2 cellular contexts compared by ENCODE assay signal in the genomic region with DNA sequence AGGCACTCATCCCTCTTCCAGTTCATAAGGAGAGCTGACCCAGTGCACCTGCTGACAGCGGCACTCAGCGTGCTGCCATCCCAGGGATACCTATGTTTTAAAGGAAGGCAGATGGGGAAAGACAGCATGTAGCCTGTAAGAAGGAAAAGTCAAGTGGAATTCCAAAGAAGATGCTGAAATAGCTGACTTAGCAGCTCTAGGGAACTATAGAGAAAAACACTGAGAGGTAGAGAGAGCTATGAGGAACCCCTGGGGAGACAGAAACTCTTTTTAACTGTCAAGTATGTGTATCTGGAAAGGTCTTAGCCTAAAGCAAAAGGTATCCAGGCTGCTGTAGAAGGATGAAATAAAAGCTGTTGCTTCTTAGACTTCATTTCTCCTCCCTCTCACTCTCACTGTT.
TF ChIP-seq lines count a peak whose summit lies in the region.

No MANE protein-coding gene starts in this region.

TF ChIP-seq in GM23338, 12 proteins besides CTCF, POLR2A, EP300 and RAD21 (continued from another document):
- TF ChIP-seq NANOG (IDR thresholded peaks at IDR 0.05; ENCODE audit: borderline replicate concordance) (no peak), EZH2phosphoT487 (IDR thresholded peaks at IDR 0.05; ENCODE audit: unreplicated experiment) (no peak), CREB1 (CRISPR knock-in tag; IDR thresholded peaks at IDR 0.05; ENCODE audit: low read depth) (no peak), ZNF114 (CRISPR knock-in tag; IDR thresholded peaks at IDR 0.05) (no peak), ZNF331 (CRISPR knock-in tag; IDR thresholded peaks at IDR 0.05; ENCODE audit: low read depth) (no peak), POLR2AphosphoS5 (IDR thresholded peaks at IDR 0.05; ENCODE audit: low read depth) (no peak), JUNB (IDR thresholded peaks at IDR 0.05; ENCODE audit: unreplicated experiment) (no peak)
- TF ChIP-seq, protein P1, sequence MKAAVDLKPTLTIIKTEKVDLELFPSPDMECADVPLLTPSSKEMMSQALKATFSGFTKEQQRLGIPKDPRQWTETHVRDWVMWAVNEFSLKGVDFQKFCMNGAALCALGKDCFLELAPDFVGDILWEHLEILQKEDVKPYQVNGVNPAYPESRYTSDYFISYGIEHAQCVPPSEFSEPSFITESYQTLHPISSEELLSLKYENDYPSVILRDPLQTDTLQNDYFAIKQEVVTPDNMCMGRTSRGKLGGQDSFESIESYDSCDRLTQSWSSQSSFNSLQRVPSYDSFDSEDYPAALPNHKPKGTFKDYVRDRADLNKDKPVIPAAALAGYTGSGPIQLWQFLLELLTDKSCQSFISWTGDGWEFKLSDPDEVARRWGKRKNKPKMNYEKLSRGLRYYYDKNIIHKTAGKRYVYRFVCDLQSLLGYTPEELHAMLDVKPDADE (IDR thresholded peaks at IDR 0.05) = no peak

TF ChIP-seq in WTC11, 78 proteins besides CTCF, POLR2A, EP300 and RAD21 (continued from another document):
- TF ChIP-seq, protein P2, sequence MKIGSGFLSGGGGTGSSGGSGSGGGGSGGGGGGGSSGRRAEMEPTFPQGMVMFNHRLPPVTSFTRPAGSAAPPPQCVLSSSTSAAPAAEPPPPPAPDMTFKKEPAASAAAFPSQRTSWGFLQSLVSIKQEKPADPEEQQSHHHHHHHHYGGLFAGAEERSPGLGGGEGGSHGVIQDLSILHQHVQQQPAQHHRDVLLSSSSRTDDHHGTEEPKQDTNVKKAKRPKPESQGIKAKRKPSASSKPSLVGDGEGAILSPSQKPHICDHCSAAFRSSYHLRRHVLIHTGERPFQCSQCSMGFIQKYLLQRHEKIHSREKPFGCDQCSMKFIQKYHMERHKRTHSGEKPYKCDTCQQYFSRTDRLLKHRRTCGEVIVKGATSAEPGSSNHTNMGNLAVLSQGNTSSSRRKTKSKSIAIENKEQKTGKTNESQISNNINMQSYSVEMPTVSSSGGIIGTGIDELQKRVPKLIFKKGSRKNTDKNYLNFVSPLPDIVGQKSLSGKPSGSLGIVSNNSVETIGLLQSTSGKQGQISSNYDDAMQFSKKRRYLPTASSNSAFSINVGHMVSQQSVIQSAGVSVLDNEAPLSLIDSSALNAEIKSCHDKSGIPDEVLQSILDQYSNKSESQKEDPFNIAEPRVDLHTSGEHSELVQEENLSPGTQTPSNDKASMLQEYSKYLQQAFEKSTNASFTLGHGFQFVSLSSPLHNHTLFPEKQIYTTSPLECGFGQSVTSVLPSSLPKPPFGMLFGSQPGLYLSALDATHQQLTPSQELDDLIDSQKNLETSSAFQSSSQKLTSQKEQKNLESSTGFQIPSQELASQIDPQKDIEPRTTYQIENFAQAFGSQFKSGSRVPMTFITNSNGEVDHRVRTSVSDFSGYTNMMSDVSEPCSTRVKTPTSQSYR (CRISPR knock-in tag; IDR thresholded peaks at IDR 0.05) = no peak
